ENCODE assay signal across 1 cellular context in the genomic region with DNA sequence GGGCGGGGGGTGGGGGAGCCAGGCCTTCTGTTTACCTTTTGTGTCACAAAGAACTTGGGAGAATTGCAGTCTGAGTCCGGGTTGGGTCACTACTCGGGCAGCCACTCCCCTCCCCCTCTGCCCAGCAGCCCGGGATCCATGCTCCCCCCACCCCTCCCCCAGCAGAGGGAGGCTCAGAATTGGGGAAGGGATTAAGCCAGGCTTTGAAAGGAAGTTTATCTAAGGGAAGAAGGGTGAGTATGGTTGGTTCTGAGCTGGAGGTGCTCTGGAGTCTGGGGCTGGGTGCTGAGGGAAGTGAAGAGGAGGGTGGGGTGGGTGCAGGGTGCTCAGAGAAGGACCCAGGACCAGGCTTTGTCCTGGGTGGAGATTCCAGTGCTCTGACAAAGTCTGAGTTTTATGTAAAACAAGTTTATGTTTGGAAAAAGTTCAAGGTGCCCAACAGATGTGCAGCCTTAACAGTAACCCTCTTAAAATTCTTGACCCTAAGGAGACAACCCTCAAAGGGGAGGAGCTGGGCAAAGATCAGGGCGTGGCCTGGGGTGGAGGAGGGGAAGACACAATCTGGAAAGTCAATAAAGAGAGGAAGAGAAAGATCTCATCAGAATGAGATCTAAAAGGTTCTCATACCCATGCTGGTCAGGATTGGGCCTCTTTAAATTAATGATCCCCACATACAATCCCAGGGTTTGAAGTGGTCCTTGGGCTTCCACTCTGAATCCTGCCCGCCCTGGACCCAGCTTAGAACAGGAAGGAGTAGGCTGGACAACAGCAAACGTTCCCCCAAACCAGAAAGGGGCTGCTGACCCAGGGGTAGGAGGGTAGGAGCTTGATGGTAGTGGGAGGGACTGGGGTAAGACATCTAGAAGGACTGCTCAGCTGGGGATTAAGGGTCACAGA.
TF ChIP-seq lines count a peak whose summit lies in the region.

No MANE protein-coding gene starts in this region.

TF ChIP-seq in GM23338, 12 proteins besides CTCF, POLR2A, EP300 and RAD21 (continued from another document):
- TF ChIP-seq, protein P1, sequence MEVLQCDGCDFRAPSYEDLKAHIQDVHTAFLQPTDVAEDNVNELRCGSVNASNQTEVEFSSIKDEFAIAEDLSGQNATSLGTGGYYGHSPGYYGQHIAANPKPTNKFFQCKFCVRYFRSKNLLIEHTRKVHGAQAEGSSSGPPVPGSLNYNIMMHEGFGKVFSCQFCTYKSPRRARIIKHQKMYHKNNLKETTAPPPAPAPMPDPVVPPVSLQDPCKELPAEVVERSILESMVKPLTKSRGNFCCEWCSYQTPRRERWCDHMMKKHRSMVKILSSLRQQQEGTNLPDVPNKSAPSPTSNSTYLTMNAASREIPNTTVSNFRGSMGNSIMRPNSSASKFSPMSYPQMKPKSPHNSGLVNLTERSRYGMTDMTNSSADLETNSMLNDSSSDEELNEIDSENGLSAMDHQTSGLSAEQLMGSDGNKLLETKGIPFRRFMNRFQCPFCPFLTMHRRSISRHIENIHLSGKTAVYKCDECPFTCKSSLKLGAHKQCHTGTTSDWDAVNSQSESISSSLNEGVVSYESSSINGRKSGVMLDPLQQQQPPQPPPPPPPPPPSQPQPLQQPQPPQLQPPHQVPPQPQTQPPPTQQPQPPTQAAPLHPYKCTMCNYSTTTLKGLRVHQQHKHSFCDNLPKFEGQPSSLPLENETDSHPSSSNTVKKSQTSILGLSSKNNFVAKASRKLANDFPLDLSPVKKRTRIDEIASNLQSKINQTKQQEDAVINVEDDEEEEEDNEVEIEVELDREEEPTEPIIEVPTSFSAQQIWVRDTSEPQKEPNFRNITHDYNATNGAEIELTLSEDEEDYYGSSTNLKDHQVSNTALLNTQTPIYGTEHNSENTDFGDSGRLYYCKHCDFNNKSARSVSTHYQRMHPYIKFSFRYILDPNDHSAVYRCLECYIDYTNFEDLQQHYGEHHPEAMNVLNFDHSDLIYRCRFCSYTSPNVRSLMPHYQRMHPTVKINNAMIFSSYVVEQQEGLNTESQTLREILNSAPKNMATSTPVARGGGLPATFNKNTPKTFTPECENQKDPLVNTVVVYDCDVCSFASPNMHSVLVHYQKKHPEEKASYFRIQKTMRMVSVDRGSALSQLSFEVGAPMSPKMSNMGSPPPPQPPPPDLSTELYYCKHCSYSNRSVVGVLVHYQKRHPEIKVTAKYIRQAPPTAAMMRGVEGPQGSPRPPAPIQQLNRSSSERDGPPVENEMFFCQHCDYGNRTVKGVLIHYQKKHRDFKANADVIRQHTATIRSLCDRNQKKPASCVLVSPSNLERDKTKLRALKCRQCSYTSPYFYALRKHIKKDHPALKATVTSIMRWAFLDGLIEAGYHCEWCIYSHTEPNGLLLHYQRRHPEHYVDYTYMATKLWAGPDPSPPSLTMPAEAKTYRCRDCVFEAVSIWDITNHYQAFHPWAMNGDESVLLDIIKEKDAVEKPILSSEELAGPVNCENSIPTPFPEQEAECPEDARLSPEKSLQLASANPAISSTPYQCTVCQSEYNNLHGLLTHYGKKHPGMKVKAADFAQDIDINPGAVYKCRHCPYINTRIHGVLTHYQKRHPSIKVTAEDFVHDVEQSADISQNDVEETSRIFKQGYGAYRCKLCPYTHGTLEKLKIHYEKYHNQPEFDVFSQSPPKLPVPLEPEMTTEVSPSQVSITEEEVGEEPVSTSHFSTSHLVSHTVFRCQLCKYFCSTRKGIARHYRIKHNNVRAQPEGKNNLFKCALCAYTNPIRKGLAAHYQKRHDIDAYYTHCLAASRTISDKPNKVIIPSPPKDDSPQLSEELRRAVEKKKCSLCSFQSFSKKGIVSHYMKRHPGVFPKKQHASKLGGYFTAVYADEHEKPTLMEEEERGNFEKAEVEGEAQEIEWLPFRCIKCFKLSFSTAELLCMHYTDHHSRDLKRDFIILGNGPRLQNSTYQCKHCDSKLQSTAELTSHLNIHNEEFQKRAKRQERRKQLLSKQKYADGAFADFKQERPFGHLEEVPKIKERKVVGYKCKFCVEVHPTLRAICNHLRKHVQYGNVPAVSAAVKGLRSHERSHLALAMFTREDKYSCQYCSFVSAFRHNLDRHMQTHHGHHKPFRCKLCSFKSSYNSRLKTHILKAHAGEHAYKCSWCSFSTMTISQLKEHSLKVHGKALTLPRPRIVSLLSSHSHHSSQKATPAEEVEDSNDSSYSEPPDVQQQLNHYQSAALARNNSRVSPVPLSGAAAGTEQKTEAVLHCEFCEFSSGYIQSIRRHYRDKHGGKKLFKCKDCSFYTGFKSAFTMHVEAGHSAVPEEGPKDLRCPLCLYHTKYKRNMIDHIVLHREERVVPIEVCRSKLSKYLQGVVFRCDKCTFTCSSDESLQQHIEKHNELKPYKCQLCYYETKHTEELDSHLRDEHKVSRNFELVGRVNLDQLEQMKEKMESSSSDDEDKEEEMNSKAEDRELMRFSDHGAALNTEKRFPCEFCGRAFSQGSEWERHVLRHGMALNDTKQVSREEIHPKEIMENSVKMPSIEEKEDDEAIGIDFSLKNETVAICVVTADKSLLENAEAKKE (CRISPR knock-in tag; IDR thresholded peaks at IDR 0.05): no peak
TF ChIP-seq in GM23338: peak in this region for 0.
